ENCODE assay signal across 8 cellular contexts in the genomic region with DNA sequence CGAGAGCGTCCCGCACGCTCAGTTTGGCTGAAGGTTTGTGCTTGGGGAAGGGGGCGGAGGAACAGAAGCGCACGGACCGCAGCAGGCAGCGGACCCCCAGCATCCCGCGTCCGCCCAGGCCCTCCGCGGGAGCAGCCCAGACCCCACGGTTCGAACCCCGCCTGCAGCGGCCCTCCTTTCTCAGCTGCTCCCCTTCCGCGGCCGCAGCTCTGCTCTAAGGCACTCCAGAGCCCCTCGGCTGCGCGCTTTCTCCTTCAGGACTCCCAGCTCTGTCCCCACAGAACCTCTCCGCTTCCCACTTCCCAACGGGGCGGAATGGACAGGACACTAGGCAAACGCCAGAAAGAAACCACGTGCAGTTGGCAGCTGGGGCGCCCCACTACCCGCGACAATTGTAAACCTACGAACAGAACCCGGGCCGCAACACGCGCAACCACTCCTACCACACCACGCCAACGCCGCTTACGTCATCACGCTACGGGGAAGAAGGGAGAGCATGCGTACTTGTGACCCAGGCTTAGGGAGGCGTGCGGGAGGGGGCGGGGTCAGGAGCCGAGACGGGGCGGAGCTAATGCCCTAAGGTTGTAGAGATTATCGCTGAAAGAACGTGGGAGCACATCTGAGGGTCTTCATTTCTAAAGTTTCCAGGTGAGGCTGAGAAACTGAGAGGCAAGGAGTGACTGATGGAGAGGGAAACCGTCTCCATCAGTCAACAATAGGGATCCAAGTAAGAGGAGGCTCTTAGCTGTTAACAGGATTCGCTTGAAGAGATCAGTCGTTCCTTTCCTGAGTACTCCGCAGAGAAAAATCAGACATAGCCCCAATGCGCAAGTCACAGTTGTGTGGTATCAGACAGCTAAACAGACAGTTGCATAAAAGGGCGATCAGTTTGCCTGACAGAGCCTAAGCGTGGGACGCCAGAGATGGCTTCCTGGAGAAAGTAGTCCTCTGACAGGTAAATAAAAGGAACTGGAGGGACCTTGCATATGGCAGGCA. TPM values are rescaled to one million over a fixed set of nuclear protein-coding genes. Genes with fewer than 3 reads are reported as not detected.
DNase-seq lines count a peak whose midpoint lies in the region; ATAC-seq and TF ChIP-seq lines count a peak whose summit lies in the region.

TSS of gene NARS2 (minus strand) at position 479 of the 996 bp plus-strand sequence. CDS start at position 103, 376 bp downstream.

- H3K9me2 ChIP-seq in PC-9 (ENCODE audit: insufficient read depth) = no peaks in the 10 kb centered on the region

- H3K79me2 ChIP-seq in PC-9 (ENCODE audit: low read depth) = peaks cover 16% of the 10 kb centered on the region

- TSS peak; percentile 86 for BruUV-seq in PC-9 (replicated peaks; lab: Mats Ljungman, UMichigan)

- H3K4me1 ChIP-seq in PC-9 (replicated peaks; ENCODE audit: insufficient read depth) = peaks cover 23% of the 10 kb centered on the region; the same call in 1 of the 2 replicates
- H3K4me1 ChIP-seq in mucosa of rectum (ENCODE audit: control insufficient read depth in 2 of 2, insufficient read depth in 2 of 2, low read length in 2 of 2) = peaks cover 0 to 8% of the 10 kb centered on the region in 2 donors

- H3K4me2 ChIP-seq in PC-9 = peak within 1 kb of the TSS; percentile 97

- DNase-seq in DMS153 (lab: John Stamatoyannopoulos, UW) (peak; percentile 93), PC-9 (peak; percentile 95 to 97), erythroblast (lab: John Stamatoyannopoulos, UW) (peak; percentile 98 to 99)
- peak; percentile 96 for DNase-seq in Jurkat, Clone E6-1 (ENCODE audit: low read depth, low spot score)
- peak; percentile 96 for DNase-seq in activated T-cell treated with anti-CD3 and anti-CD28 coated beads, Interleukin-2, amount 50 U/mL, for 1 hour
- peak; percentile 99 for DNase-seq in stimulated activated CD8-positive, alpha-beta memory T cell treated with anti-CD3 and anti-CD28 coated beads, Interleukin-4, amount 100 ng/mL, for 48 hours

- intact Hi-C loops in PC-9 (cut with micrococcal nuclease; ENCODE audit: unreplicated experiment) = loop anchor here (5.0 to 10.0 kb wide), 2 partner anchors 157 to 430 kb away; partner anchors contain the start of gene GAB2

- peak; percentile 69 for TF ChIP-seq POLR2A in erythroblast (IDR thresholded peaks at IDR 0.05; ENCODE audit: low read length)

- peak within 1 kb of the TSS; percentile 88 for H2AFZ ChIP-seq in PC-9

- no peak for TF ChIP-seq CTCF in PC-9 (conservative IDR thresholded peaks at IDR 0.05)

- H3K36me3 ChIP-seq in PC-9 (ENCODE audit: low read depth) = 0 out of 2 replicates have a peak, but pooled peaks cover 11% of the 10 kb centered on the region
- H3K36me3 ChIP-seq in mucosa of rectum (ENCODE audit: control insufficient read depth in 2 of 2, insufficient read depth in 2 of 2, low read length in 2 of 2) = peaks cover 4 to 6% of the 10 kb centered on the region in 2 donors

- H3K9me3 ChIP-seq in PC-9 (ENCODE audit: insufficient read depth, low read depth) (no peaks in the 10 kb centered on the region), mucosa of rectum (ENCODE audit: control insufficient read depth in 2 of 2, low read length in 2 of 2) (no peaks in the 10 kb centered on the region)

- POLR2A ChIA-PET in PC-9 (lab: Charles Lee; ENCODE audit: unreplicated experiment) = interaction anchor here (0.5 to 0.6 kb wide), 2 partner anchors 693 to 920 kb away, joined by 3 to 5 read pairs; no protein-coding TSS in a partner anchor

- no peaks in the 10 kb centered on the region for H4K20me1 ChIP-seq in PC-9 (ENCODE audit: insufficient read depth)

- H3K27ac ChIP-seq in PC-9 = peak within 1 kb of the TSS; percentile 13
- peak within 1 kb of the TSS; percentile 78 to 79 for H3K27ac ChIP-seq in mucosa of rectum (ENCODE audit: low read depth in 2 of 2, low read length in 2 of 2)

- H3K9ac ChIP-seq in mucosa of rectum (ENCODE audit: low read depth in 1 of 2, low read length in 2 of 2) = peak within 1 kb of the TSS; percentile 88 to 94

- peaks cover 10% of the 10 kb centered on the region; the same call in 1 of the 2 replicates for H3F3A ChIP-seq in PC-9 (ENCODE audit: insufficient read depth, low read depth)

- H3K4me3 ChIP-seq in Jurkat, Clone E6-1 (ENCODE audit: low read length) = peak within 1 kb of the TSS; percentile 59
- peak within 1 kb of the TSS; percentile 71 for H3K4me3 ChIP-seq in PC-9
- peak within 1 kb of the TSS; percentile 91 to 97 for H3K4me3 ChIP-seq in mucosa of rectum (ENCODE audit: low read length in 2 of 2)

- no peaks in the 10 kb centered on the region for H3K27me3 ChIP-seq in PC-9 (ENCODE audit: insufficient read depth, low read depth)
- H3K27me3 ChIP-seq in mucosa of rectum (ENCODE audit: control insufficient read depth in 2 of 2, insufficient read depth in 2 of 2, low read length in 2 of 2) = no peaks in the 10 kb centered on the region

- CTCF ChIA-PET in PC-9 (lab: Charles Lee) = interaction anchor here (0.6 to 1.6 kb wide), 3 partner anchors 10 to 1296 kb away, joined by 3 to 9 read pairs (median 7); no protein-coding TSS in a partner anchor

- peak; percentile 96 for ATAC-seq in GM21619 (IDR thresholded peaks at IDR 0.05; ENCODE audit: unreplicated experiment)

RNA-seq across cellular contexts. Expression of gene NARS2, which starts in this region (rescaled TPM):
- polyA plus RNA-seq in Jurkat, Clone E6-1 (2012; ENCODE audit: insufficient read depth, insufficient read length) = 45.1 TPM
- total RNA-seq in PC-9 (2021) = 22.4 and 25.1 TPM in 2 replicates

Comparison
In these comparisons a context has a peak if more than half of its experiments do, and no peak if none do; other contexts are left out.
1. Peak in every context shown above with its lines: DNase-seq, ATAC-seq, H3K4me3 ChIP-seq and H3K27ac ChIP-seq.